In genomic region chr10:77872151-77872946, GRCh38 we compare ENCODE assay signal across 1 cellular context.
TF ChIP-seq lines count a peak whose summit lies in the region.

No MANE protein-coding gene starts in this region.

TF ChIP-seq in WTC11, 78 proteins besides CTCF, POLR2A, EP300 and RAD21 (continued from another document):
- TF ChIP-seq, protein P1, sequence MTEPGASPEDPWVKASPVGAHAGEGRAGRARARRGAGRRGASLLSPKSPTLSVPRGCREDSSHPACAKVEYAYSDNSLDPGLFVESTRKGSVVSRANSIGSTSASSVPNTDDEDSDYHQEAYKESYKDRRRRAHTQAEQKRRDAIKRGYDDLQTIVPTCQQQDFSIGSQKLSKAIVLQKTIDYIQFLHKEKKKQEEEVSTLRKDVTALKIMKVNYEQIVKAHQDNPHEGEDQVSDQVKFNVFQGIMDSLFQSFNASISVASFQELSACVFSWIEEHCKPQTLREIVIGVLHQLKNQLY (CRISPR knock-in tag; IDR thresholded peaks at IDR 0.05): no peak
